ENCODE assay signal across 15 cellular contexts in the genomic region with DNA sequence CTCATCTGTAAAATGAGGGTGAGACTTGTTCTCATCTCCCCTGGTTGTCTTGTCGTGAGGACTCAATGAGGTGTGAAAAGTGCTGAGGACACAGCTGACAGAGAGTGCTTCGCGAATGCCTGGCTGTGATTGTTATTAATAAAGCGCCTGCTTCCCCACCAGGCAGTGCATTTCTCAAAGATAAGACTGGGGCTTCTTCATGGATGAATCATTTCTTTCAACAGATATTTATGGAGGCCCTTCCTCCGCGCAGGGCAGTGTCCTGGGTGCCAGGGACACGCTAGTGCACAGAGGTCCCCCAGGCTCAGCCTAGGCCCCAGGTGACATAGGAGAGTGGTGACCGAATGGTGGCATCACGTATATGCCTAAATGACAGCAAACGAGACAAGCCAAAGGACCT. TPM values are rescaled to one million over a fixed set of nuclear protein-coding genes. Genes with fewer than 3 reads are reported as not detected.
"Had no signal": no experiment of that assay in that cellular context is flagged by ENCODE, and none has a peak within 500 bp of the region (broad histone marks: within the 10 kb centered on the region; RNA-seq: fewer than 3 reads in every experiment).

No MANE protein-coding gene starts in this region.

- H3K4me3 Mint-ChIP-seq: activated CD8-positive, alpha-beta T cell treated with anti-CD3 and anti-CD28 coated beads, Interleukin-2, amount 10 ng/mL, durations not matched to agents 7 days and 5 days; central memory CD8-positive, alpha-beta T cell; dendritic cell treated with granulocyte-macrophage colony-stimulating factor and Interleukin-4, amounts not matched to agents 40 ng/mL and 50 ng/mL, for 4 days; endodermal cell; natural killer cell; T-cell; WTC11 had no signal

- DNase-seq: activated CD4-positive, alpha-beta T cell treated with anti-CD3 and anti-CD28 coated beads for 48 hours; activated CD8-positive, alpha-beta memory T cell treated with anti-CD3 and anti-CD28 coated beads, Interleukin-2, amount 50 U/mL, for 48 hours; activated CD8-positive, alpha-beta T cell treated with anti-CD3 and anti-CD28 coated beads, Interleukin-2, amount 10 ng/mL, durations not matched to agents 7 days and 5 days; activated naive CD4-positive, alpha-beta T cell treated with Interleukin-2 at 50 U/mL for 16 hours; endodermal cell; erythroblast; hypothalamus; left colon; mammary epithelial cell; natural killer cell; T-cell had no signal

- H3K36me3 Mint-ChIP-seq: natural killer cell, T-cell, WTC11 had no signal

- H3K9me3 Mint-ChIP-seq: central memory CD8-positive, alpha-beta T cell; dendritic cell treated with granulocyte-macrophage colony-stimulating factor and Interleukin-4, amounts not matched to agents 40 ng/mL and 50 ng/mL, for 4 days; endodermal cell; natural killer cell; T-cell; WTC11 had no signal

- ATAC-seq: activated CD8-positive, alpha-beta T cell treated with anti-CD3 and anti-CD28 coated beads, Interleukin-2, amount 10 ng/mL, durations not matched to agents 7 days and 5 days; left colon; natural killer cell; T-cell; WTC11 had no signal

- H3K27ac Mint-ChIP-seq: activated CD8-positive, alpha-beta T cell treated with anti-CD3 and anti-CD28 coated beads, Interleukin-2, amount 10 ng/mL, durations not matched to agents 7 days and 5 days; dendritic cell treated with granulocyte-macrophage colony-stimulating factor and Interleukin-4, amounts not matched to agents 40 ng/mL and 50 ng/mL, for 4 days; endodermal cell; natural killer cell; T-cell; WTC11 had no signal

RNA-seq across cellular contexts. Expression of a gene that starts 34.3 kb away (rescaled TPM):
- total RNA-seq: activated CD8-positive, alpha-beta T cell treated with anti-CD3 and anti-CD28 coated beads, Interleukin-2, amount 10 ng/mL, durations not matched to agents 7 days and 5 days; mononuclear cell; natural killer cell had no signal
